ENCODE assay signal across 1 cellular context in genomic region chr4:98318521-98318920, GRCh38.
TF ChIP-seq lines count a peak whose summit lies in the region.

No MANE protein-coding gene starts in this region.

TF ChIP-seq in HepG2, 621 proteins besides CTCF, POLR2A, EP300 and RAD21 (continued from another document and continues in another):
- TF ChIP-seq ARID5B (CRISPR knock-in tag; IDR thresholded peaks at IDR 0.05), result 0 out of 2 replicates have a peak, but pooled peaks have one; percentile 36
- no peak for TF ChIP-seq RFXANK (CRISPR knock-in tag; IDR thresholded peaks at IDR 0.05)
- TF ChIP-seq ZNF788 (CRISPR knock-in tag; IDR thresholded peaks at IDR 0.05; ENCODE audit: borderline replicate concordance), result no peak
- no peak for TF ChIP-seq ZNF256 (CRISPR knock-in tag; conservative IDR thresholded peaks at IDR 0.05)
- no peak for TF ChIP-seq ZFP82 (CRISPR knock-in tag; IDR thresholded peaks at IDR 0.05; ENCODE audit: borderline replicate concordance)
- TF ChIP-seq SALL1 (CRISPR knock-in tag; IDR thresholded peaks at IDR 0.05), result no peak; the same call in 1 of the 2 replicates
- TF ChIP-seq MIER3 (CRISPR knock-in tag; IDR thresholded peaks at IDR 0.05; ENCODE audit: borderline replicate concordance), result no peak
- TF ChIP-seq ZNF781 (CRISPR knock-in tag; IDR thresholded peaks at IDR 0.05; ENCODE audit: borderline replicate concordance, not compliant biosample characterization), result no peak
- TF ChIP-seq SAP130 (CRISPR knock-in tag; IDR thresholded peaks at IDR 0.05; ENCODE audit: low read depth), result no peak
- no peak for TF ChIP-seq ARID2 (CRISPR knock-in tag; IDR thresholded peaks at IDR 0.05; ENCODE audit: borderline replicate concordance)
- no peak for TF ChIP-seq E2F1 (CRISPR knock-in tag; IDR thresholded peaks at IDR 0.05)
- TF ChIP-seq, protein P1, sequence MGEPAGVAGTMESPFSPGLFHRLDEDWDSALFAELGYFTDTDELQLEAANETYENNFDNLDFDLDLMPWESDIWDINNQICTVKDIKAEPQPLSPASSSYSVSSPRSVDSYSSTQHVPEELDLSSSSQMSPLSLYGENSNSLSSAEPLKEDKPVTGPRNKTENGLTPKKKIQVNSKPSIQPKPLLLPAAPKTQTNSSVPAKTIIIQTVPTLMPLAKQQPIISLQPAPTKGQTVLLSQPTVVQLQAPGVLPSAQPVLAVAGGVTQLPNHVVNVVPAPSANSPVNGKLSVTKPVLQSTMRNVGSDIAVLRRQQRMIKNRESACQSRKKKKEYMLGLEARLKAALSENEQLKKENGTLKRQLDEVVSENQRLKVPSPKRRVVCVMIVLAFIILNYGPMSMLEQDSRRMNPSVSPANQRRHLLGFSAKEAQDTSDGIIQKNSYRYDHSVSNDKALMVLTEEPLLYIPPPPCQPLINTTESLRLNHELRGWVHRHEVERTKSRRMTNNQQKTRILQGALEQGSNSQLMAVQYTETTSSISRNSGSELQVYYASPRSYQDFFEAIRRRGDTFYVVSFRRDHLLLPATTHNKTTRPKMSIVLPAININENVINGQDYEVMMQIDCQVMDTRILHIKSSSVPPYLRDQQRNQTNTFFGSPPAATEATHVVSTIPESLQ (CRISPR knock-in tag; conservative IDR thresholded peaks at IDR 0.05), result no peak
- TF ChIP-seq ZNF563 (CRISPR knock-in tag; IDR thresholded peaks at IDR 0.05), result no peak
- TF ChIP-seq, protein P2, sequence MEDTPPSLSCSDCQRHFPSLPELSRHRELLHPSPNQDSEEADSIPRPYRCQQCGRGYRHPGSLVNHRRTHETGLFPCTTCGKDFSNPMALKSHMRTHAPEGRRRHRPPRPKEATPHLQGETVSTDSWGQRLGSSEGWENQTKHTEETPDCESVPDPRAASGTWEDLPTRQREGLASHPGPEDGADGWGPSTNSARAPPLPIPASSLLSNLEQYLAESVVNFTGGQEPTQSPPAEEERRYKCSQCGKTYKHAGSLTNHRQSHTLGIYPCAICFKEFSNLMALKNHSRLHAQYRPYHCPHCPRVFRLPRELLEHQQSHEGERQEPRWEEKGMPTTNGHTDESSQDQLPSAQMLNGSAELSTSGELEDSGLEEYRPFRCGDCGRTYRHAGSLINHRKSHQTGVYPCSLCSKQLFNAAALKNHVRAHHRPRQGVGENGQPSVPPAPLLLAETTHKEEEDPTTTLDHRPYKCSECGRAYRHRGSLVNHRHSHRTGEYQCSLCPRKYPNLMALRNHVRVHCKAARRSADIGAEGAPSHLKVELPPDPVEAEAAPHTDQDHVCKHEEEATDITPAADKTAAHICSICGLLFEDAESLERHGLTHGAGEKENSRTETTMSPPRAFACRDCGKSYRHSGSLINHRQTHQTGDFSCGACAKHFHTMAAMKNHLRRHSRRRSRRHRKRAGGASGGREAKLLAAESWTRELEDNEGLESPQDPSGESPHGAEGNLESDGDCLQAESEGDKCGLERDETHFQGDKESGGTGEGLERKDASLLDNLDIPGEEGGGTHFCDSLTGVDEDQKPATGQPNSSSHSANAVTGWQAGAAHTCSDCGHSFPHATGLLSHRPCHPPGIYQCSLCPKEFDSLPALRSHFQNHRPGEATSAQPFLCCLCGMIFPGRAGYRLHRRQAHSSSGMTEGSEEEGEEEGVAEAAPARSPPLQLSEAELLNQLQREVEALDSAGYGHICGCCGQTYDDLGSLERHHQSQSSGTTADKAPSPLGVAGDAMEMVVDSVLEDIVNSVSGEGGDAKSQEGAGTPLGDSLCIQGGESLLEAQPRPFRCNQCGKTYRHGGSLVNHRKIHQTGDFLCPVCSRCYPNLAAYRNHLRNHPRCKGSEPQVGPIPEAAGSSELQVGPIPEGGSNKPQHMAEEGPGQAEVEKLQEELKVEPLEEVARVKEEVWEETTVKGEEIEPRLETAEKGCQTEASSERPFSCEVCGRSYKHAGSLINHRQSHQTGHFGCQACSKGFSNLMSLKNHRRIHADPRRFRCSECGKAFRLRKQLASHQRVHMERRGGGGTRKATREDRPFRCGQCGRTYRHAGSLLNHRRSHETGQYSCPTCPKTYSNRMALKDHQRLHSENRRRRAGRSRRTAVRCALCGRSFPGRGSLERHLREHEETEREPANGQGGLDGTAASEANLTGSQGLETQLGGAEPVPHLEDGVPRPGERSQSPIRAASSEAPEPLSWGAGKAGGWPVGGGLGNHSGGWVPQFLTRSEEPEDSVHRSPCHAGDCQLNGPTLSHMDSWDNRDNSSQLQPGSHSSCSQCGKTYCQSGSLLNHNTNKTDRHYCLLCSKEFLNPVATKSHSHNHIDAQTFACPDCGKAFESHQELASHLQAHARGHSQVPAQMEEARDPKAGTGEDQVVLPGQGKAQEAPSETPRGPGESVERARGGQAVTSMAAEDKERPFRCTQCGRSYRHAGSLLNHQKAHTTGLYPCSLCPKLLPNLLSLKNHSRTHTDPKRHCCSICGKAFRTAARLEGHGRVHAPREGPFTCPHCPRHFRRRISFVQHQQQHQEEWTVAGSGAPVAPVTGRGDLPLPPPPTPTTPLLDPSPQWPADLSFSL (CRISPR knock-in tag; IDR thresholded peaks at IDR 0.05), result no peak
- no peak for TF ChIP-seq KAT7 (CRISPR knock-in tag; IDR thresholded peaks at IDR 0.05; ENCODE audit: borderline replicate concordance)
- TF ChIP-seq ZNF432 (CRISPR knock-in tag; IDR thresholded peaks at IDR 0.05; ENCODE audit: borderline replicate concordance), result no peak
- TF ChIP-seq SIX1 (CRISPR knock-in tag; IDR thresholded peaks at IDR 0.05; ENCODE audit: borderline replicate concordance), result no peak
- no peak for TF ChIP-seq ZNF317 (CRISPR knock-in tag; IDR thresholded peaks at IDR 0.05)
- TF ChIP-seq PREB (CRISPR knock-in tag; IDR thresholded peaks at IDR 0.05), result no peak
- TF ChIP-seq ZNF614 (CRISPR knock-in tag; IDR thresholded peaks at IDR 0.05; ENCODE audit: borderline replicate concordance), result no peak
- TF ChIP-seq ZNF546 (CRISPR knock-in tag; conservative IDR thresholded peaks at IDR 0.05), result no peak
- TF ChIP-seq TCF7L2 (IDR thresholded peaks at IDR 0.05; ENCODE audit: low read depth, low read length), result no peak
- no peak for TF ChIP-seq ZNF224 (CRISPR knock-in tag; IDR thresholded peaks at IDR 0.05)
- TF ChIP-seq ZKSCAN8 (CRISPR knock-in tag; IDR thresholded peaks at IDR 0.05; ENCODE audit: borderline replicate concordance), result no peak
- no peak for TF ChIP-seq ZNF230 (CRISPR knock-in tag; IDR thresholded peaks at IDR 0.05)
- TF ChIP-seq ZNF343 (CRISPR knock-in tag; IDR thresholded peaks at IDR 0.05), result no peak
- TF ChIP-seq MIXL1 (CRISPR knock-in tag; IDR thresholded peaks at IDR 0.05), result no peak
- no peak for TF ChIP-seq IRF2 (CRISPR knock-in tag; IDR thresholded peaks at IDR 0.05)
- 0 out of 2 replicates have a peak, but pooled peaks have one; percentile 25 for TF ChIP-seq RARA (CRISPR knock-in tag; IDR thresholded peaks at IDR 0.05)
- no peak for TF ChIP-seq PBX2 (CRISPR knock-in tag; IDR thresholded peaks at IDR 0.05)
- no peak for TF ChIP-seq HES4 (CRISPR knock-in tag; IDR thresholded peaks at IDR 0.05; ENCODE audit: borderline replicate concordance)
- TF ChIP-seq ZNF235 (CRISPR knock-in tag; IDR thresholded peaks at IDR 0.05; ENCODE audit: borderline replicate concordance), result no peak
- TF ChIP-seq FOXP1 (IDR thresholded peaks at IDR 0.05), result no peak
- peak; percentile 61; the same call in 1 of the 2 replicates for TF ChIP-seq FOXP1 (CRISPR knock-in tag; IDR thresholded peaks at IDR 0.05)
- TF ChIP-seq BHLHE40 (IDR thresholded peaks at IDR 0.05; ENCODE audit: low read length), result no peak
- no peak for TF ChIP-seq CSRNP2 (CRISPR knock-in tag; conservative IDR thresholded peaks at IDR 0.05; ENCODE audit: low read depth)
- no peak for TF ChIP-seq ZBTB14 (CRISPR knock-in tag; IDR thresholded peaks at IDR 0.05)
- no peak for TF ChIP-seq NFATC3 (CRISPR knock-in tag; IDR thresholded peaks at IDR 0.05)
- TF ChIP-seq, protein P3, sequence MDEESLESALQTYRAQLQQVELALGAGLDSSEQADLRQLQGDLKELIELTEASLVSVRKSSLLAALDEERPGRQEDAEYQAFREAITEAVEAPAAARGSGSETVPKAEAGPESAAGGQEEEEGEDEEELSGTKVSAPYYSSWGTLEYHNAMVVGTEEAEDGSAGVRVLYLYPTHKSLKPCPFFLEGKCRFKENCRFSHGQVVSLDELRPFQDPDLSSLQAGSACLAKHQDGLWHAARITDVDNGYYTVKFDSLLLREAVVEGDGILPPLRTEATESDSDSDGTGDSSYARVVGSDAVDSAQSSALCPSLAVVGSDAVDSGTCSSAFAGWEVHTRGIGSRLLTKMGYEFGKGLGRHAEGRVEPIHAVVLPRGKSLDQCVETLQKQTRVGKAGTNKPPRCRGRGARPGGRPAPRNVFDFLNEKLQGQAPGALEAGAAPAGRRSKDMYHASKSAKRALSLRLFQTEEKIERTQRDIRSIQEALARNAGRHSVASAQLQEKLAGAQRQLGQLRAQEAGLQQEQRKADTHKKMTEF (CRISPR knock-in tag; IDR thresholded peaks at IDR 0.05), result no peak
- TF ChIP-seq YEATS4 (CRISPR knock-in tag; IDR thresholded peaks at IDR 0.05; ENCODE audit: borderline replicate concordance), result no peak
- no peak for TF ChIP-seq EED (CRISPR knock-in tag; IDR thresholded peaks at IDR 0.05)
- peak; percentile 23; the same call in 1 of the 2 replicates for TF ChIP-seq RXRB (CRISPR knock-in tag; IDR thresholded peaks at IDR 0.05; ENCODE audit: borderline replicate concordance)
- no peak for TF ChIP-seq ZNF205 (CRISPR knock-in tag; IDR thresholded peaks at IDR 0.05)
- TF ChIP-seq ZNF460 (CRISPR knock-in tag; IDR thresholded peaks at IDR 0.05; ENCODE audit: borderline replicate concordance), result no peak
